ENCODE assay signal across 13 cellular contexts in the genomic region with DNA sequence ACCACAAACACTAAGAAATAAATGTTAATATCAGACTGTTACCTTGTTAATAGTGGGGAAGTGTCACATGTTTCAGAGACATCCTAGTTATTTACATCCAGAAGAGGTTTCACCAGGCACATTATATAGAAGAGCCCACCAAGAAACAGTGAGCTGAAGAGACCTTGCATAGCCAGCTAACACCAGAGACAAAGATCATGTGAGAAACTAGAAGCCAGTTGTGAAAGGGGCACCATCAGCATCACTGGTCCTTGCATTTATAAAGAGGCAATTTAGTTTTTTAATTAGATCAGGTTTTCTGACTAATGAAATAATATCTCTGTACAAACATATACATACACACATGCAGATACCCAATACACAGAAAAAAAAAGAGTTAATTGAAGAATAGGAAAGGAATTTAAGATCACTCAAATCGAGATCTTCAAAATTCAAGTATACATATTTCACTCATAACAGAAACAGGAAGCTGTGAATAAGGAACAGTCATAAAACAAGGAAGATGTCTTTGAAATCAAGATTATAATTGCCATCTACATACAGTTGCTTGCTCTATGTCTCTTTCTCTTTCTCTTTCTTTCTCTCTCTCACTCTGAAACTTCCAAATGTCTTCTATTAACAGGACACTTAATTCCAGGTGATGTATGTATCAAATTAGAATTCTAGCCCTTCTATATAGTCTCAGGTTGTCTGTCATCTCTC.
DNase-seq lines count a peak whose midpoint lies in the region; ATAC-seq and TF ChIP-seq lines count a peak whose summit lies in the region.
"Had no signal": no experiment of that assay in that cellular context is flagged by ENCODE, and none has a peak within 500 bp of the region (broad histone marks: within the 10 kb centered on the region; RNA-seq: fewer than 3 reads in every experiment).

No MANE protein-coding gene starts in this region.

- H3K27me3 Mint-ChIP-seq in CD14-positive monocyte (ENCODE audit: low read depth in 3 of 3), result peaks cover 0 to 2% (median 1%) of the 10 kb centered on the region in 3 donors
- H3K27me3 Mint-ChIP-seq in activated naive CD8-positive, alpha-beta T cell treated with anti-CD3 and anti-CD28 coated beads, Interleukin-2, amount 10 ng/mL, durations not matched to agents 7 days and 5 days, result peaks cover 2% of the 10 kb centered on the region

- peak; percentile 43 for ATAC-seq in GM19043 (IDR thresholded peaks at IDR 0.05; ENCODE audit: low read depth, unreplicated experiment)
- ATAC-seq in HG03565 (IDR thresholded peaks at IDR 0.05; ENCODE audit: unreplicated experiment), result peak; percentile 77
- peak; percentile 52 for ATAC-seq in activated naive CD8-positive, alpha-beta T cell treated with anti-CD3 and anti-CD28 coated beads, Interleukin-2, amount 10 ng/mL, durations not matched to agents 7 days and 5 days (ENCODE audit: low read depth)
- no peak for ATAC-seq in heart left ventricle
- ATAC-seq in GM19455 (IDR thresholded peaks at IDR 0.05; ENCODE audit: unreplicated experiment), result no peak
- ATAC-seq: GM23338, left ventricle myocardium superior, Right ventricle myocardium inferior had no signal

- intact Hi-C loops in CD14-positive monocyte (cut with micrococcal nuclease) (no loop called here), heart left ventricle (cut with DNase I) (no loop called here)

- peak overlapping the region in 1 of 12 donors; percentile 65 for H3K27ac ChIP-seq in heart left ventricle

- POLR2A ChIA-PET in activated naive CD8-positive, alpha-beta T cell treated with anti-CD3 and anti-CD28 coated beads, Interleukin-2, amount 10 ng/mL, durations not matched to agents 7 days and 5 days (lab: Charles Lee), result no interaction called here

- no peak for TF ChIP-seq POLR2A in heart left ventricle (IDR thresholded peaks at IDR 0.05)

- peaks cover 0 to 16% (median 0%) of the 10 kb centered on the region in 12 donors for H3K4me1 ChIP-seq in heart left ventricle

- no peaks in the 10 kb centered on the region for H3K9me3 ChIP-seq in heart left ventricle

- no peaks in the 10 kb centered on the region for H3K27me3 ChIP-seq in heart left ventricle

- no peaks in the 10 kb centered on the region for H3K36me3 ChIP-seq in heart left ventricle

- H3K27ac Mint-ChIP-seq in CD14-positive monocyte, result peak overlapping the region; percentile 83 to 92 (median 92)
- peak overlapping the region; percentile 37 for H3K27ac Mint-ChIP-seq in activated naive CD8-positive, alpha-beta T cell treated with anti-CD3 and anti-CD28 coated beads, Interleukin-2, amount 10 ng/mL, durations not matched to agents 7 days and 5 days
- H3K27ac Mint-ChIP-seq: GM23338 had no signal

- H3K4me3 Mint-ChIP-seq in CD14-positive monocyte, result peak overlapping the region; percentile 61 to 89
- peak overlapping the region; percentile 15 for H3K4me3 Mint-ChIP-seq in activated naive CD8-positive, alpha-beta T cell treated with anti-CD3 and anti-CD28 coated beads, Interleukin-2, amount 10 ng/mL, durations not matched to agents 7 days and 5 days
- H3K4me3 Mint-ChIP-seq: GM23338 had no signal

- H3K36me3 Mint-ChIP-seq in CD14-positive monocyte, result no peaks in the 10 kb centered on the region
- no peaks in the 10 kb centered on the region for H3K36me3 Mint-ChIP-seq in activated naive CD8-positive, alpha-beta T cell treated with anti-CD3 and anti-CD28 coated beads, Interleukin-2, amount 10 ng/mL, durations not matched to agents 7 days and 5 days

- peaks cover 20% of the 10 kb centered on the region for H3K4me1 Mint-ChIP-seq in CD14-positive monocyte
- H3K4me1 Mint-ChIP-seq in activated naive CD8-positive, alpha-beta T cell treated with anti-CD3 and anti-CD28 coated beads, Interleukin-2, amount 10 ng/mL, durations not matched to agents 7 days and 5 days, result peaks cover 9% of the 10 kb centered on the region
- H3K4me1 Mint-ChIP-seq: GM23338 had no signal

- no peak overlapping the region for H3K4me3 ChIP-seq in heart left ventricle
- H3K4me3 ChIP-seq: GM23338 had no signal

- 58 to 75% (median 65%) methylated on average over 1 of the region's 1 CpG for WGBS in heart left ventricle, 4 donors

- peaks cover 0 to 2% (median 0%) of the 10 kb centered on the region in 7 donors for H3K9me3 Mint-ChIP-seq in CD14-positive monocyte
- no peaks in the 10 kb centered on the region for H3K9me3 Mint-ChIP-seq in activated naive CD8-positive, alpha-beta T cell treated with anti-CD3 and anti-CD28 coated beads, Interleukin-2, amount 10 ng/mL, durations not matched to agents 7 days and 5 days
- H3K9me3 Mint-ChIP-seq: GM23338 had no signal

- TF ChIP-seq CTCF in CD14-positive monocyte (IDR thresholded peaks at IDR 0.05) (no peak), heart left ventricle (IDR thresholded peaks at IDR 0.05) (no peak)

- DNase-seq in CD14-positive monocyte (ENCODE audit: low spot score), result no peak
- DNase-seq in activated naive CD8-positive, alpha-beta T cell treated with anti-CD3 and anti-CD28 coated beads, Interleukin-2, amount 10 ng/mL, durations not matched to agents 7 days and 5 days, result no peak
- DNase-seq in heart left ventricle, result no peak
- DNase-seq in NCI-H2196 (lab: John Stamatoyannopoulos, UW; ENCODE audit: unreplicated experiment), result no peak
- no peak for DNase-seq in stimulated activated CD4-positive, alpha-beta T cell treated with anti-CD3 and anti-CD28 coated beads, Interleukin-15, amount 100 ng/mL, for 24 hours
- DNase-seq: foreskin fibroblast, left ventricle myocardium superior, NCI-H1694 treated with DMSO at 0.1 percent for 48 hours had no signal

Comparison
In these comparisons a context has a peak if more than half of its experiments do, and no peak if none do; other contexts are left out.
1. ATAC-seq: peak in GM19043 (single experiment), HG03565 (single experiment) and activated naive CD8-positive, alpha-beta T cell treated with anti-CD3 and anti-CD28 coated beads, Interleukin-2, amount 10 ng/mL, durations not matched to agents 7 days and 5 days (single experiment); none in heart left ventricle (0 of 4) and GM19455 (single experiment).